Comparison of ENCODE assay signal across 8 cellular contexts in genomic region chr2:100427627-100428258, GRCh38. TPM values are rescaled to one million over a fixed set of nuclear protein-coding genes. Genes with fewer than 3 reads are reported as not detected.
A peak's percentile ranks its signal among the peaks of the same experiment; 100 is the strongest.
DNase-seq lines count a peak whose midpoint lies in the region; ATAC-seq and TF ChIP-seq lines count a peak whose summit lies in the region.

No MANE protein-coding gene starts in this region.

- H2AFZ ChIP-seq in neural progenitor cell (replicated peaks), result no peak overlapping the region

- H3K36me3 Mint-ChIP-seq in neural progenitor cell, result no peaks in the 10 kb centered on the region

- no peaks in the 10 kb centered on the region for H3K4me1 Mint-ChIP-seq in neural progenitor cell

- H3K27me3 ChIP-seq in neural progenitor cell (no peaks in the 10 kb centered on the region), thoracic aorta (replicated peaks; ENCODE audit: insufficient read depth) (no peaks in the 10 kb centered on the region)

- peak; percentile 67 for TF ChIP-seq CTCF in epithelial cell of proximal tubule (conservative IDR thresholded peaks at IDR 0.05; ENCODE audit: low read depth, low read length)
- TF ChIP-seq CTCF in neural progenitor cell (IDR thresholded peaks at IDR 0.05), result peak; percentile 61
- peak; percentile 11 for TF ChIP-seq CTCF in thoracic aorta (IDR thresholded peaks at IDR 0.05)

- no peak overlapping the region for H3K4me3 Mint-ChIP-seq in neural progenitor cell

- no peaks in the 10 kb centered on the region for H3K9me3 ChIP-seq in neural progenitor cell (ENCODE audit: low read depth)
- H3K9me3 ChIP-seq in thoracic aorta, result no peaks in the 10 kb centered on the region

- H3K4me3 ChIP-seq in epithelial cell of proximal tubule (ENCODE audit: low read depth, low read length) (no peak overlapping the region), neural progenitor cell (no peak overlapping the region), thoracic aorta (no peak overlapping the region)

- no peak overlapping the region for H3K4me2 ChIP-seq in neural progenitor cell

- no peak overlapping the region for H3K27ac ChIP-seq in neural progenitor cell
- no peak overlapping the region for H3K27ac ChIP-seq in thoracic aorta

- H3K9me3 Mint-ChIP-seq in neural progenitor cell, result peaks cover 7% of the 10 kb centered on the region

- H4K20me1 ChIP-seq in neural progenitor cell (ENCODE audit: low read depth), result no peaks in the 10 kb centered on the region

- no peaks in the 10 kb centered on the region for H3F3A ChIP-seq in neural progenitor cell (ENCODE audit: low read depth)

- H3K9ac ChIP-seq in neural progenitor cell, result no peak overlapping the region

- H3K27me3 Mint-ChIP-seq in neural progenitor cell (ENCODE audit: insufficient read depth, low read depth), result peaks cover 12% of the 10 kb centered on the region

- H3K4me1 ChIP-seq in neural progenitor cell (no peaks in the 10 kb centered on the region), thoracic aorta (ENCODE audit: control insufficient read depth in 1 of 2, low read depth in 2 of 2) (peaks cover 3 to 11% of the 10 kb centered on the region in 2 donors)

- H3K27ac Mint-ChIP-seq in neural progenitor cell, result no peak overlapping the region

- no peaks in the 10 kb centered on the region for H3K79me2 ChIP-seq in neural progenitor cell (ENCODE audit: low read depth)

- ATAC-seq in thoracic aorta (ENCODE audit: insufficient number of reproducible peaks, low FRiP score, low read depth), result no peak
- no peak for ATAC-seq in HG03521 (IDR thresholded peaks at IDR 0.05; ENCODE audit: unreplicated experiment)

- no peaks in the 10 kb centered on the region for H3K36me3 ChIP-seq in neural progenitor cell
- no peaks in the 10 kb centered on the region for H3K36me3 ChIP-seq in thoracic aorta

- peak; percentile 13 for DNase-seq in NK-92 treated with Interleukin-12 subunit alpha and Interleukin-12 subunit beta, amount 100 ng/mL, for 24 hours (lab: John Stamatoyannopoulos, UW)
- DNase-seq in NK-92 (lab: John Stamatoyannopoulos, UW; ENCODE audit: unreplicated experiment), result no peak
- peak; percentile 8 for DNase-seq in NCI-H345 treated with DMSO at 0.1 percent for 48 hours (lab: John Stamatoyannopoulos, UW; ENCODE audit: unreplicated experiment)
- peak; percentile 25 for DNase-seq in activated CD8-positive, alpha-beta memory T cell treated with anti-CD3 and anti-CD28 coated beads, Interleukin-2, amount 50 U/mL, for 1 hour (ENCODE audit: extremely low read depth)
- no peak for DNase-seq in epithelial cell of proximal tubule (ENCODE audit: low read depth)
- peak; percentile 44 for DNase-seq in neural progenitor cell (ENCODE audit: low spot score)
- no peak for DNase-seq in thoracic aorta (ENCODE audit: low spot score)

RNA-seq across cellular contexts. Expression of gene CHST10, which starts 10.3 kb away (rescaled TPM):
- total RNA-seq in epithelial cell of proximal tubule, result 8.8 and 18.1 TPM in 2 replicates
- 27.3 and 28.1 TPM in 2 replicates for total RNA-seq in neural progenitor cell (ENCODE audit: low replicate concordance)
- total RNA-seq in thoracic aorta, result 1 to 10 TPM; 4.6 to 8.5 TPM

RNA-seq across cellular contexts. Expression of gene NMS, which starts 42.5 kb away (rescaled TPM):
- not detected in 2 replicates for total RNA-seq in epithelial cell of proximal tubule
- not detected in 2 replicates for total RNA-seq in neural progenitor cell (ENCODE audit: low replicate concordance)
- total RNA-seq in thoracic aorta, result not detected

Comparison
In these comparisons a context has a peak if more than half of its experiments do, and no peak if none do; other contexts are left out.
1. DNase-seq: peak in NK-92 treated with Interleukin-12 subunit alpha and Interleukin-12 subunit beta, amount 100 ng/mL, for 24 hours (single experiment), NCI-H345 treated with DMSO at 0.1 percent for 48 hours (single experiment), activated CD8-positive, alpha-beta memory T cell treated with anti-CD3 and anti-CD28 coated beads, Interleukin-2, amount 50 U/mL, for 1 hour (single experiment) and neural progenitor cell (single experiment); none in NK-92 (single experiment), epithelial cell of proximal tubule (single experiment) and thoracic aorta (single experiment).
2. CTCF ChIP-seq: peak in every context shown above with its lines; median percentile 67 in epithelial cell of proximal tubule; 61 in neural progenitor cell; 11 in thoracic aorta.